23 cellular contexts compared by ENCODE assay signal in genomic region chr10:132131581-132132250, GRCh38. TPM values are rescaled to one million over a fixed set of nuclear protein-coding genes. Genes with fewer than 3 reads are reported as not detected.
DNase-seq lines count a peak whose midpoint lies in the region; ATAC-seq, FAIRE-seq and TF ChIP-seq lines count a peak whose summit lies in the region.
"Had no signal": no experiment of that assay in that cellular context is flagged by ENCODE, and none has a peak within 500 bp of the region (broad histone marks: within the 10 kb centered on the region; RNA-seq: fewer than 3 reads in every experiment).

No MANE protein-coding gene starts in this region.

- no CpG with 5 or more reads among the region's 17 CpGs for WGBS in neuronal stem cell (ENCODE audit: extremely low coverage in 2 of 2, insufficient read length in 2 of 2, insufficient replicate concordance in 1 of 2), 2 donors

- H3K27ac ChIP-seq in keratinocyte (ENCODE audit: control insufficient read depth, insufficient read depth, low read length) = no peak overlapping the region
- H3K27ac ChIP-seq in neuronal stem cell (replicated peaks; ENCODE audit: low read length) = no peak overlapping the region
- H3K27ac ChIP-seq: brain microvascular endothelial cell, SK-N-MC, stomach had no signal

- peak overlapping the region; percentile 75 for H3K18ac ChIP-seq in neuronal stem cell (ENCODE audit: low read length)

- no peak overlapping the region for H2BK12ac ChIP-seq in neuronal stem cell (ENCODE audit: low read length)

- H3K9me3 Mint-ChIP-seq in natural killer cell treated with Interleukin-12 subunit alpha and Interleukin-12 subunit beta and Interleukin-15 and Interleukin-18, amount 100 ng/mL, for 72 hours = no peaks in the 10 kb centered on the region
- no peaks in the 10 kb centered on the region for H3K9me3 Mint-ChIP-seq in natural killer cell
- H3K9me3 Mint-ChIP-seq: activated CD4-positive, alpha-beta T cell treated with anti-CD3 and anti-CD28 coated beads, Interleukin-2, amount 10 ng/mL, durations not matched to agents 7 days and 5 days had no signal

- FAIRE-seq in keratinocyte (lab: Jason Lieb, UNC) = no peak
- FAIRE-seq: endometrium, RCC 7860 had no signal

- no peak overlapping the region for H3K9ac ChIP-seq in keratinocyte (ENCODE audit: control insufficient read depth, extremely low read depth, insufficient read depth, low read length)
- peak overlapping the region; percentile 15 for H3K9ac ChIP-seq in neuronal stem cell (ENCODE audit: low read depth, low read length, poor library complexity)

- no peaks in the 10 kb centered on the region for H3K79me2 ChIP-seq in keratinocyte (ENCODE audit: control insufficient read depth, insufficient read depth, low read length)

- H3K4me3 ChIP-seq in keratinocyte (ENCODE audit: control insufficient read depth in 2 of 3, extremely low read depth in 1 of 3, insufficient read depth in 2 of 3, low read depth in 1 of 3, low read length in 3 of 3) (no peak overlapping the region), neuronal stem cell (ENCODE audit: low read length in 2 of 2) (no peak overlapping the region)
- H3K4me3 ChIP-seq: SK-N-MC, stomach had no signal

- DNase-seq in natural killer cell treated with Interleukin-12 subunit alpha and Interleukin-12 subunit beta and Interleukin-15 and Interleukin-18, amount 100 ng/mL, for 72 hours (ENCODE audit: low spot score) = peak; percentile 22
- no peak for DNase-seq in natural killer cell
- no peak for DNase-seq in keratinocyte (ENCODE audit: low read depth, low spot score)
- DNase-seq in neuronal stem cell (ENCODE audit: low spot score) = no peak
- DNase-seq in activated CD4-positive, CD25-positive, alpha-beta regulatory T cell treated with anti-CD3 and anti-CD28 coated beads, Interleukin-2, amount 50 U/mL, for 72 hours = no peak
- DNase-seq in Kasumi-1 (lab: John Stamatoyannopoulos, UW) = no peak
- no peak for DNase-seq in NCI-H446 treated with DMSO at 0.1 percent for 48 hours (lab: John Stamatoyannopoulos, UW)
- DNase-seq: activated CD4-positive, alpha-beta T cell treated with anti-CD3 and anti-CD28 coated beads, Interleukin-2, amount 10 ng/mL, durations not matched to agents 7 days and 5 days; activated naive CD8-positive, alpha-beta T cell treated with anti-CD3 and anti-CD28 coated beads, Interleukin-2, amount 50 U/mL, for 24 hours; brain microvascular endothelial cell; CD8-positive, alpha-beta T cell; left colon; MM.1S; NCI-H526; retina; stomach; T-helper 2 cell had no signal

- no peak overlapping the region for H2BK120ac ChIP-seq in neuronal stem cell (ENCODE audit: low read depth, low read length)

- intact Hi-C loops in natural killer cell (cut with micrococcal nuclease) = no loop called here

- H3K23ac ChIP-seq in neuronal stem cell (ENCODE audit: low read depth, low read length, poor library complexity) = peak overlapping the region; percentile 20

- TF ChIP-seq CTCF in natural killer cell (IDR thresholded peaks at IDR 0.05) (no peak), keratinocyte (optimal IDR thresholded peaks at IDR 0.05 in 1 of 3, IDR thresholded peaks at IDR 0.05 in 1 of 3, conservative IDR thresholded peaks at IDR 0.05 in 1 of 3; ENCODE audit: extremely low read depth in 1 of 3, insufficient read depth in 2 of 3, low read length in 3 of 3) (no peak)

- H3K14ac ChIP-seq in neuronal stem cell (ENCODE audit: low read length) = no peak overlapping the region

- H2BK15ac ChIP-seq in neuronal stem cell (ENCODE audit: low read length) = no peak overlapping the region

- no peak overlapping the region for H3K27ac Mint-ChIP-seq in natural killer cell treated with Interleukin-12 subunit alpha and Interleukin-12 subunit beta and Interleukin-15 and Interleukin-18, amount 100 ng/mL, for 72 hours
- H3K27ac Mint-ChIP-seq in natural killer cell = no peak overlapping the region
- H3K27ac Mint-ChIP-seq: activated CD4-positive, alpha-beta T cell treated with anti-CD3 and anti-CD28 coated beads, Interleukin-2, amount 10 ng/mL, durations not matched to agents 7 days and 5 days; activated naive CD8-positive, alpha-beta T cell treated with anti-CD3 and anti-CD28 coated beads, Interleukin-2, amount 50 U/mL, for 24 hours; CD8-positive, alpha-beta T cell; IgD-negative memory B cell had no signal

- H2AK5ac ChIP-seq in neuronal stem cell (ENCODE audit: low read depth, low read length) = peak overlapping the region; percentile 68

- H3K9me3 ChIP-seq in keratinocyte (ENCODE audit: control insufficient read depth, low read depth, low read length) (no peaks in the 10 kb centered on the region), neuronal stem cell (replicated peaks in 1 of 2; ENCODE audit: control insufficient read depth in 2 of 2, insufficient read depth in 1 of 2, low read depth in 1 of 2, low read length in 2 of 2) (peaks cover 3% of the 10 kb centered on the region in 2 donors)

- H3K4me2 ChIP-seq in keratinocyte (ENCODE audit: control insufficient read depth, extremely low read depth, insufficient read depth, low read depth, low read length) = no peak overlapping the region
- no peak overlapping the region for H3K4me2 ChIP-seq in neuronal stem cell (ENCODE audit: insufficient read depth, low read length, poor library complexity, severe bottlenecking)

- no peaks in the 10 kb centered on the region for H3K27me3 ChIP-seq in keratinocyte (ENCODE audit: control insufficient read depth, extremely low read depth, insufficient read depth, low read length)
- H3K27me3 ChIP-seq in neuronal stem cell (ENCODE audit: control insufficient read depth in 3 of 3, insufficient read depth in 3 of 3, low read depth in 1 of 3, low read length in 3 of 3) = peaks cover 0 to 11% (median 0%) of the 10 kb centered on the region in 3 experiments
- H3K27me3 ChIP-seq: brain microvascular endothelial cell had no signal

- H3K4me3 Mint-ChIP-seq in natural killer cell treated with Interleukin-12 subunit alpha and Interleukin-12 subunit beta and Interleukin-15 and Interleukin-18, amount 100 ng/mL, for 72 hours = no peak overlapping the region
- H3K4me3 Mint-ChIP-seq in natural killer cell = no peak overlapping the region
- H3K4me3 Mint-ChIP-seq: activated CD4-positive, alpha-beta T cell treated with anti-CD3 and anti-CD28 coated beads, Interleukin-2, amount 10 ng/mL, durations not matched to agents 7 days and 5 days; activated naive CD8-positive, alpha-beta T cell treated with anti-CD3 and anti-CD28 coated beads, Interleukin-2, amount 50 U/mL, for 24 hours; CD8-positive, alpha-beta T cell; IgD-negative memory B cell had no signal

- dilution Hi-C loops in keratinocyte (cut with MboI; ENCODE audit: extremely low pct_ligation_motif_present, low sequenced_read_pairs) = no loop called here

- no peak for ATAC-seq in natural killer cell treated with Interleukin-12 subunit alpha and Interleukin-12 subunit beta and Interleukin-15 and Interleukin-18, amount 100 ng/mL, for 72 hours
- ATAC-seq in natural killer cell (no peak), GM19324 (IDR thresholded peaks at IDR 0.05; ENCODE audit: low FRiP score, unreplicated experiment) (no peak)
- ATAC-seq: activated naive CD8-positive, alpha-beta T cell treated with anti-CD3 and anti-CD28 coated beads, Interleukin-2, amount 50 U/mL, for 24 hours; CD8-positive, alpha-beta T cell; HCT116; left colon had no signal

- no peak overlapping the region for H4K8ac ChIP-seq in neuronal stem cell (ENCODE audit: low read depth, low read length)

- H2AFZ ChIP-seq in keratinocyte (ENCODE audit: control insufficient read depth, low read length) = peak overlapping the region; percentile 33
- no peak overlapping the region for H2AFZ ChIP-seq in neuronal stem cell (ENCODE audit: low read length)

- no peaks in the 10 kb centered on the region for H3K4me1 ChIP-seq in keratinocyte (ENCODE audit: control insufficient read depth, extremely low read depth, insufficient read depth, low read length)
- peaks cover 3 to 6% of the 10 kb centered on the region in 2 donors for H3K4me1 ChIP-seq in neuronal stem cell (ENCODE audit: control insufficient read depth in 2 of 2, insufficient read depth in 1 of 2, low read depth in 1 of 2, low read length in 2 of 2)
- H3K4me1 ChIP-seq: stomach had no signal

- H4K20me1 ChIP-seq in keratinocyte (ENCODE audit: control insufficient read depth, extremely low read depth, insufficient read depth, low read length) = no peaks in the 10 kb centered on the region

- no peak overlapping the region for H3K4ac ChIP-seq in neuronal stem cell (ENCODE audit: low read length)

- H3K9me1 ChIP-seq in keratinocyte (ENCODE audit: control insufficient read depth, extremely low read depth, insufficient read depth, low read length) = no peaks in the 10 kb centered on the region

- H3K36me3 Mint-ChIP-seq in natural killer cell treated with Interleukin-12 subunit alpha and Interleukin-12 subunit beta and Interleukin-15 and Interleukin-18, amount 100 ng/mL, for 72 hours = no peaks in the 10 kb centered on the region
- no peaks in the 10 kb centered on the region for H3K36me3 Mint-ChIP-seq in natural killer cell
- H3K36me3 Mint-ChIP-seq: CD8-positive, alpha-beta T cell; IgD-negative memory B cell had no signal

- no peaks in the 10 kb centered on the region for H3K79me1 ChIP-seq in neuronal stem cell (ENCODE audit: low read depth, low read length)

- H3K36me3 ChIP-seq in keratinocyte (ENCODE audit: control insufficient read depth in 2 of 2, extremely low read depth in 1 of 2, insufficient read depth in 2 of 2, low read length in 2 of 2) (no peaks in the 10 kb centered on the region), neuronal stem cell (replicated peaks in 1 of 2; ENCODE audit: control insufficient read depth in 2 of 2, insufficient read depth in 2 of 2, low read length in 2 of 2) (no peaks in the 10 kb centered on the region)
- H3K36me3 ChIP-seq: brain microvascular endothelial cell, stomach had no signal

- no peaks in the 10 kb centered on the region for H3K4me1 Mint-ChIP-seq in natural killer cell treated with Interleukin-12 subunit alpha and Interleukin-12 subunit beta and Interleukin-15 and Interleukin-18, amount 100 ng/mL, for 72 hours (ENCODE audit: low read depth in 2 of 2)
- no peaks in the 10 kb centered on the region for H3K4me1 Mint-ChIP-seq in natural killer cell
- H3K4me1 Mint-ChIP-seq: activated CD4-positive, alpha-beta T cell treated with anti-CD3 and anti-CD28 coated beads, Interleukin-2, amount 10 ng/mL, durations not matched to agents 7 days and 5 days; activated naive CD8-positive, alpha-beta T cell treated with anti-CD3 and anti-CD28 coated beads, Interleukin-2, amount 50 U/mL, for 24 hours; IgD-negative memory B cell had no signal

- H2BK5ac ChIP-seq in neuronal stem cell (ENCODE audit: low read length) = no peak overlapping the region

- H4K91ac ChIP-seq in neuronal stem cell (ENCODE audit: low read depth, low read length, poor library complexity) = no peak overlapping the region

- peaks cover 25 to 29% of the 10 kb centered on the region in 2 donors for H3K27me3 Mint-ChIP-seq in natural killer cell treated with Interleukin-12 subunit alpha and Interleukin-12 subunit beta and Interleukin-15 and Interleukin-18, amount 100 ng/mL, for 72 hours
- H3K27me3 Mint-ChIP-seq in natural killer cell (ENCODE audit: low read depth in 2 of 2) = peaks cover 9 to 30% of the 10 kb centered on the region in 2 donors

RNA-seq across cellular contexts. Expression of gene DPYSL4, which starts 55.0 kb away (rescaled TPM):
- 10 to 100 TPM in 1 of 2 donors, 1 to 10 TPM in 1; 6.5 to 19.2 TPM for total RNA-seq in natural killer cell treated with Interleukin-12 subunit alpha and Interleukin-12 subunit beta and Interleukin-15 and Interleukin-18, amount 100 ng/mL, for 72 hours
- 1 to 10 TPM in 2 of 3 donors, under 1 TPM in 1; 0.40 to 1.3 (median 1.0) TPM for total RNA-seq in natural killer cell
- 7.4 to 10.0 TPM (median 8.6 TPM) in 3 replicates for polyA plus RNA-seq in keratinocyte
- 4.6 TPM for polyA plus RNA-seq in keratinocyte (2011; ENCODE audit: low read depth)
- polyA plus RNA-seq in keratinocyte (2011; cell fraction: cytosol; rRNA removed) = 7.6 and 14.8 TPM in 2 replicates
- polyA plus RNA-seq in keratinocyte (2011; cell fraction: nucleus; rRNA removed) = 25.9 and 33.6 TPM in 2 replicates
- 10.7 and 20.4 TPM in 2 replicates for polyA plus RNA-seq in keratinocyte (2012; ENCODE audit: low replicate concordance)
- 9.3 to 10.6 TPM (median 9.5 TPM) in 3 replicates for polyA minus RNA-seq in keratinocyte
- polyA minus RNA-seq in keratinocyte (2011; cell fraction: cytosol; rRNA and poly(A)+ RNA removed) = 45.8 TPM
- polyA minus RNA-seq in keratinocyte (2011; cell fraction: nucleus; rRNA and poly(A)+ RNA removed) = 15.8 and 19.7 TPM in 2 replicates
- polyA plus RNA-seq in neuronal stem cell (2013, experiment 1 of 2) = 27.1 TPM
- 25.4 TPM for polyA plus RNA-seq in neuronal stem cell (2013, experiment 2 of 2)
- polyA plus RNA-seq: IgD-negative memory B cell had no signal
